12 cellular contexts compared by ENCODE assay signal in the genomic region with DNA sequence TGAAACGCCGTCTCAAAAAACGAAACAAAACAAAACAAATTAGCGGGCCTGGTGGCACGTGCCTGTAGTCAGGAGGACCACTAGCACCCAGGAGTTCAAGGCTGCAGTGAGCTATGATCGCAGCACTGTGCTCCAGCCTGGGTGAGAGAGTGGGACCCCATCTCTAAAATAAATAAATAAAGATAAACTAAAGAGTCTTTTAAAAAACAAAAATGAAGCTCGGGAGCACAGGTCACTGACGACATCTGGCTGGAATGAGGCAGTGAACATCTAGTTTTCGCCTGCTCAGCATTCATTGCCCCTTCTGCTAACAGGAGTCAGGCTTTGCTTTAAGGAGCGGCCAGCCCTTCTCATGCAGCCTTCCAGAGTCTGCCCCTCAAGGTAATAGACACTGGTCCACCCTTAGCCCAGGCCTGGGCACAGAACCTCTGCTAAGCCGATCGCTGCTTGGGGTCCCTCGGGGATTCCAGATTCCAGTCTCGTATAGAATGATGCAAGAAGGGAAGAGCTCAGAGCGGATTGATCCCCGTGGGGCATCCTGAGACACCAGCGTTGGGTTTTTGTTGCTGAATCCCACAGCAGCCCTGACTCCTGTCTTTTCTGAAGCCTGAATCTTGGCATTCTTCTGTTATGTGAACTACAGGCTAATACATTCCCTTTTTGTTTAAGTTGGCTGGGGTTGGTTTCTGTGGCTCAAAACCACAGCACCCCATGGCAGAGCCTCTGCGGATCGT. TPM values are rescaled to one million over a fixed set of nuclear protein-coding genes. Genes with fewer than 3 reads are reported as not detected.
DNase-seq lines count a peak whose midpoint lies in the region; TF ChIP-seq lines count a peak whose summit lies in the region.
"Had no signal": no experiment of that assay in that cellular context is flagged by ENCODE, and none has a peak within 500 bp of the region (broad histone marks: within the 10 kb centered on the region; RNA-seq: fewer than 3 reads in every experiment).

No MANE protein-coding gene starts in this region.

- no peaks in the 10 kb centered on the region for H3K4me1 ChIP-seq in endodermal cell (ENCODE audit: control insufficient read depth, insufficient read depth, low read length)

- no peak overlapping the region for H3K4me3 Mint-ChIP-seq in endodermal cell
- no peak overlapping the region for H3K4me3 Mint-ChIP-seq in activated naive CD4-positive, alpha-beta T cell treated with anti-CD3 and anti-CD28 coated beads for 36 hours
- H3K4me3 Mint-ChIP-seq: activated CD4-positive, alpha-beta T cell treated with anti-CD3 and anti-CD28 coated beads, Interleukin-2, amount 10 ng/mL, durations not matched to agents 24 days and 14 days; CD8-positive, alpha-beta memory T cell had no signal

- peak; percentile 56 for DNase-seq in AG20443 (ENCODE audit: low spot score)
- peak; percentile 30 for DNase-seq in NCI-H460 (ENCODE audit: extremely low read depth, low read depth)
- DNase-seq in endodermal cell = no peak
- peak; percentile 50 for DNase-seq in posterior vena cava (ENCODE audit: low spot score)
- DNase-seq in activated naive CD4-positive, alpha-beta T cell treated with anti-CD3 and anti-CD28 coated beads for 36 hours = no peak
- no peak for DNase-seq in activated T-cell treated with anti-CD3 and anti-CD28 coated beads, Interleukin-2, amount 50 U/mL, for 1 hour
- no peak for DNase-seq in kidney tubule cell (ENCODE audit: low spot score)
- no peak for DNase-seq in activated CD8-positive, alpha-beta memory T cell treated with anti-CD3 and anti-CD28 coated beads, Interleukin-2, amount 50 U/mL, for 48 hours
- DNase-seq: activated CD4-positive, alpha-beta T cell treated with anti-CD3 and anti-CD28 coated beads, Interleukin-2, amount 10 ng/mL, durations not matched to agents 24 days and 14 days; activated naive CD4-positive, alpha-beta T cell; CD8-positive, alpha-beta memory T cell; NCI-H524 treated with DMSO at 0.1 percent for 48 hours had no signal

- no peaks in the 10 kb centered on the region for H3K36me3 ChIP-seq in endodermal cell (ENCODE audit: control insufficient read depth, insufficient read depth, low read length)

- intact Hi-C loops in posterior vena cava (cut with DNase I) = loop anchor here in 1 of 2 donors (1.0 kb wide), 1 partner anchor 12 kb away; no protein-coding TSS in a partner anchor
- intact Hi-C loops in activated naive CD4-positive, alpha-beta T cell treated with anti-CD3 and anti-CD28 coated beads for 36 hours (cut with micrococcal nuclease) = no loop called here

- CTCF ChIA-PET in activated naive CD4-positive, alpha-beta T cell treated with anti-CD3 and anti-CD28 coated beads for 36 hours (lab: Charles Lee) = no interaction called here

- H3K4me1 Mint-ChIP-seq in endodermal cell = no peaks in the 10 kb centered on the region
- no peaks in the 10 kb centered on the region for H3K4me1 Mint-ChIP-seq in activated naive CD4-positive, alpha-beta T cell treated with anti-CD3 and anti-CD28 coated beads for 36 hours (ENCODE audit: low read depth)
- H3K4me1 Mint-ChIP-seq: CD8-positive, alpha-beta memory T cell had no signal

- TF ChIP-seq CTCF in endodermal cell (conservative IDR thresholded peaks at IDR 0.05) = no peak

- no peak overlapping the region for H3K27ac Mint-ChIP-seq in endodermal cell
- no peak overlapping the region for H3K27ac Mint-ChIP-seq in activated naive CD4-positive, alpha-beta T cell treated with anti-CD3 and anti-CD28 coated beads for 36 hours
- H3K27ac Mint-ChIP-seq: activated CD4-positive, alpha-beta T cell treated with anti-CD3 and anti-CD28 coated beads, Interleukin-2, amount 10 ng/mL, durations not matched to agents 24 days and 14 days; CD8-positive, alpha-beta memory T cell had no signal

- H3K36me3 Mint-ChIP-seq in endodermal cell (ENCODE audit: low read depth) = no peaks in the 10 kb centered on the region
- peaks cover 3% of the 10 kb centered on the region for H3K36me3 Mint-ChIP-seq in activated naive CD4-positive, alpha-beta T cell treated with anti-CD3 and anti-CD28 coated beads for 36 hours (ENCODE audit: low read depth)
- H3K36me3 Mint-ChIP-seq: CD8-positive, alpha-beta memory T cell had no signal

- H3K9me3 ChIP-seq in endodermal cell (ENCODE audit: control insufficient read depth, low read length) = no peaks in the 10 kb centered on the region

- peaks cover 8% of the 10 kb centered on the region for H3K27me3 ChIP-seq in endodermal cell (ENCODE audit: control insufficient read depth, insufficient read depth, low read length, poor library complexity, severe bottlenecking)

- peak overlapping the region; percentile 17 for H3K27ac ChIP-seq in endodermal cell (ENCODE audit: low read depth, low read length)

- peaks cover 28% of the 10 kb centered on the region for H3K27me3 Mint-ChIP-seq in endodermal cell (ENCODE audit: insufficient read depth)
- H3K27me3 Mint-ChIP-seq in activated naive CD4-positive, alpha-beta T cell treated with anti-CD3 and anti-CD28 coated beads for 36 hours (ENCODE audit: low read depth) = no peaks in the 10 kb centered on the region
- H3K27me3 Mint-ChIP-seq: activated CD4-positive, alpha-beta T cell treated with anti-CD3 and anti-CD28 coated beads, Interleukin-2, amount 10 ng/mL, durations not matched to agents 24 days and 14 days had no signal

- no peak overlapping the region for H3K4me3 ChIP-seq in endodermal cell (ENCODE audit: low read length)

- peaks cover 12% of the 10 kb centered on the region for H3K9me3 Mint-ChIP-seq in endodermal cell
- peaks cover 6% of the 10 kb centered on the region for H3K9me3 Mint-ChIP-seq in activated naive CD4-positive, alpha-beta T cell treated with anti-CD3 and anti-CD28 coated beads for 36 hours

- no peak overlapping the region for H3K9ac ChIP-seq in endodermal cell (ENCODE audit: extremely low read depth, low read length, poor library complexity, severe bottlenecking)

- WGBS in endodermal cell (ENCODE audit: insufficient coverage in 1 of 2, insufficient read length in 1 of 2), 2 experiments = 91 to 95% methylated on average over 17 to 19 of the region's 19 CpGs

RNA-seq across cellular contexts. Expression of a gene that starts 14.2 kb away (rescaled TPM):
- total RNA-seq in NCI-H460 (2014; rRNA removed; shearing (Covaris generic)) = 37.9 and 40.6 TPM in 2 replicates
- polyA plus RNA-seq in NCI-H460 (2014; cell fraction: nucleus; rRNA removed) = 14.8 and 22.4 TPM in 2 replicates
- 10 to 100 TPM; 36.9 to 43.4 TPM for total RNA-seq in endodermal cell
- polyA plus RNA-seq in endodermal cell (2013, experiment 1 of 2) = 14.9 TPM
- 13.9 TPM for polyA plus RNA-seq in endodermal cell (2013, experiment 2 of 2)
- 10 to 100 TPM; 30.5 to 32.3 TPM for total RNA-seq in posterior vena cava
- total RNA-seq in activated naive CD4-positive, alpha-beta T cell treated with anti-CD3 and anti-CD28 coated beads for 36 hours = 10 to 100 TPM; 35.0 to 35.4 TPM

Comparison
In these comparisons a context has a peak if more than half of its experiments do, and no peak if none do; other contexts are left out.
1. DNase-seq: peak in AG20443 (single experiment), NCI-H460 (single experiment) and posterior vena cava (single experiment); none in endodermal cell (single experiment), activated naive CD4-positive, alpha-beta T cell treated with anti-CD3 and anti-CD28 coated beads for 36 hours (single experiment), activated T-cell treated with anti-CD3 and anti-CD28 coated beads, Interleukin-2, amount 50 U/mL, for 1 hour (single experiment), kidney tubule cell (single experiment) and activated CD8-positive, alpha-beta memory T cell treated with anti-CD3 and anti-CD28 coated beads, Interleukin-2, amount 50 U/mL, for 48 hours (single experiment).